16 cellular contexts compared by ENCODE assay signal in genomic region chr7:111424768-111425167, GRCh38.
DNase-seq lines count a peak whose midpoint lies in the region; ATAC-seq and TF ChIP-seq lines count a peak whose summit lies in the region.
"Had no signal": no experiment of that assay in that cellular context is flagged by ENCODE, and none has a peak within 500 bp of the region (broad histone marks: within the 10 kb centered on the region; RNA-seq: fewer than 3 reads in every experiment).

No MANE protein-coding gene starts in this region.

- no peaks in the 10 kb centered on the region for H3K27me3 ChIP-seq in A673 (replicated peaks; ENCODE audit: insufficient read depth, low read depth, low read length, poor library complexity)
- H3K27me3 ChIP-seq in adipocyte (replicated peaks; ENCODE audit: control insufficient read depth, insufficient read depth, low read length): no peaks in the 10 kb centered on the region
- H3K27me3 ChIP-seq in hepatocyte: no peaks in the 10 kb centered on the region

- H3K4me3 ChIP-seq in A673 (ENCODE audit: low read depth, low read length, poor library complexity, severe bottlenecking) (no peak overlapping the region), HEK293 (ENCODE audit: low read depth, low read length) (no peak overlapping the region), adipocyte (ENCODE audit: low read length) (no peak overlapping the region), hepatocyte (no peak overlapping the region)

- intact Hi-C loops in A673 (cut with micrococcal nuclease; ENCODE audit: unreplicated experiment): no loop called here

- H3K9me2 ChIP-seq in hepatocyte (replicated peaks; ENCODE audit: insufficient read depth): no peaks in the 10 kb centered on the region

- DNase-seq in A673 (ENCODE audit: low spot score) (peak; percentile 6), adipocyte (ENCODE audit: low read depth) (peak; percentile 44), hepatocyte (ENCODE audit: low spot score) (peak; percentile 16), NCI-H187 treated with DMSO at 0.1 percent for 48 hours (lab: John Stamatoyannopoulos, UW) (no peak), NCI-H510A (lab: John Stamatoyannopoulos, UW) (no peak), amniotic stem cell (lab: John Stamatoyannopoulos, UW) (no peak)
- DNase-seq in activated T-cell treated with anti-CD3 and anti-CD28 coated beads, Interleukin-2, amount 50 U/mL, for 72 hours: no peak
- DNase-seq: activated CD4-positive, CD25-positive, alpha-beta regulatory T cell treated with anti-CD3 and anti-CD28 coated beads, Interleukin-2, amount 50 U/mL, for 72 hours; activated T-cell treated with anti-CD3 and anti-CD28 coated beads, Interleukin-2, amount 50 U/mL, for 1 hour; amygdala; DMS79 treated with DMSO at 0.1 percent for 48 hours; effector memory CD4-positive, alpha-beta T cell; KG1; NCI-H2029; NK-92 treated with Interleukin-12 subunit alpha and Interleukin-12 subunit beta, amount 100 ng/mL, for 24 hours had no signal

- H3K27ac Mint-ChIP-seq in activated T-cell treated with anti-CD3 and anti-CD28 coated beads, Interleukin-2, amount 50 U/mL, for 72 hours: no peak overlapping the region

- BruUV-seq in A673 (replicated peaks; lab: Mats Ljungman, UMichigan): no TSS peak

- H3K27ac ChIP-seq in A673 (ENCODE audit: low read depth, low read length, poor library complexity, severe bottlenecking): no peak overlapping the region
- no peak overlapping the region for H3K27ac ChIP-seq in HEK293 (ENCODE audit: extremely low read depth, low read depth, low read length)
- peak overlapping the region; percentile 73 for H3K27ac ChIP-seq in hepatocyte

- no peaks in the 10 kb centered on the region for H3K27me3 Mint-ChIP-seq in activated T-cell treated with anti-CD3 and anti-CD28 coated beads, Interleukin-2, amount 50 U/mL, for 72 hours (ENCODE audit: low read depth)

- H3K9me3 Mint-ChIP-seq in activated T-cell treated with anti-CD3 and anti-CD28 coated beads, Interleukin-2, amount 50 U/mL, for 72 hours: peaks cover 5 to 8% of the 10 kb centered on the region in 2 donors

- no peaks in the 10 kb centered on the region for H3K4me1 Mint-ChIP-seq in activated T-cell treated with anti-CD3 and anti-CD28 coated beads, Interleukin-2, amount 50 U/mL, for 72 hours (ENCODE audit: low read depth)

- H3K36me3 ChIP-seq in A673 (ENCODE audit: insufficient read depth, low read length, poor library complexity, severe bottlenecking) (no peaks in the 10 kb centered on the region), HEK293 (ENCODE audit: control insufficient read depth in 2 of 2, insufficient read depth in 1 of 2, low read length in 2 of 2) (no peaks in the 10 kb centered on the region), adipocyte (ENCODE audit: control insufficient read depth, insufficient read depth, low read length, severe bottlenecking) (no peaks in the 10 kb centered on the region), hepatocyte (replicated peaks; ENCODE audit: insufficient read depth, low read depth) (no peaks in the 10 kb centered on the region)

- peak overlapping the region; percentile 45 for H3K4me2 ChIP-seq in hepatocyte

- H3K36me3 Mint-ChIP-seq in activated T-cell treated with anti-CD3 and anti-CD28 coated beads, Interleukin-2, amount 50 U/mL, for 72 hours (ENCODE audit: insufficient read depth in 2 of 2): peaks cover 6 to 7% of the 10 kb centered on the region in 2 donors

- H3K79me2 ChIP-seq in hepatocyte: no peaks in the 10 kb centered on the region

- H3K9ac ChIP-seq in adipocyte (ENCODE audit: low read length): no peak overlapping the region

- POLR2A ChIA-PET in A673 (lab: Charles Lee; ENCODE audit: low non-redundant PET) (no interaction called here), HEK293 (lab: Yijun Ruan, JAX) (no interaction called here)

- H2AFZ ChIP-seq in hepatocyte: no peak overlapping the region

- H3K4me1 ChIP-seq in A673 (ENCODE audit: insufficient read depth, low read length, poor library complexity, severe bottlenecking) (no peaks in the 10 kb centered on the region), HEK293 (ENCODE audit: control insufficient read depth, insufficient read depth, low read length) (no peaks in the 10 kb centered on the region), adipocyte (ENCODE audit: control insufficient read depth, insufficient read depth, low read length) (peaks cover 19% of the 10 kb centered on the region), hepatocyte (ENCODE audit: insufficient read depth) (no peaks in the 10 kb centered on the region)

- CTCF ChIA-PET in A673 (lab: Charles Lee): no interaction called here
- CTCF ChIA-PET in HEK293 (lab: Yijun Ruan, JAX): no interaction called here

- no peaks in the 10 kb centered on the region for H3K9me3 ChIP-seq in A673 (ENCODE audit: low read depth, low read length, poor library complexity, severe bottlenecking)
- no peaks in the 10 kb centered on the region for H3K9me3 ChIP-seq in HEK293 (ENCODE audit: control insufficient read depth, insufficient read depth, low read depth, low read length)
- H3K9me3 ChIP-seq in adipocyte (ENCODE audit: control insufficient read depth, low read length): no peaks in the 10 kb centered on the region
- H3K9me3 ChIP-seq in hepatocyte (ENCODE audit: low read depth): no peaks in the 10 kb centered on the region

- ATAC-seq in activated T-cell treated with anti-CD3 and anti-CD28 coated beads, Interleukin-2, amount 50 U/mL, for 72 hours (replicated peaks in 1 of 2): no peak

- H3K4me3 Mint-ChIP-seq in activated T-cell treated with anti-CD3 and anti-CD28 coated beads, Interleukin-2, amount 50 U/mL, for 72 hours: no peak overlapping the region

- TF ChIP-seq CTCF in A673 (conservative IDR thresholded peaks at IDR 0.05; ENCODE audit: low read depth, low read length) (no peak), HEK293 (tag by site-specific recombination; IDR thresholded peaks at IDR 0.05) (no peak), hepatocyte (IDR thresholded peaks at IDR 0.05; ENCODE audit: poor library complexity) (no peak)

- H4K20me1 ChIP-seq in hepatocyte (ENCODE audit: insufficient read depth, poor library complexity, severe bottlenecking): no peaks in the 10 kb centered on the region

TF ChIP-seq in HEK293, 187 proteins besides CTCF, POLR2A, EP300 and RAD21:
- no peak for TF ChIP-seq ZFP69B (tag by site-specific recombination; IDR thresholded peaks at IDR 0.05)
- 0 out of 2 replicates have a peak, but pooled peaks have one; percentile 18 for TF ChIP-seq PRDM1 (tag by site-specific recombination; IDR thresholded peaks at IDR 0.05)

Comparison
In these comparisons a context has a peak if more than half of its experiments do, and no peak if none do; other contexts are left out.
1. DNase-seq: peak in A673 (single experiment), adipocyte (single experiment) and hepatocyte (single experiment); none in activated T-cell treated with anti-CD3 and anti-CD28 coated beads, Interleukin-2, amount 50 U/mL, for 72 hours (0 of 2), NCI-H187 treated with DMSO at 0.1 percent for 48 hours (single experiment), NCI-H510A (single experiment) and amniotic stem cell (single experiment).